In genomic region chr10:96427291-96427690, GRCh38 we compare ENCODE assay signal across 9 cellular contexts.
"Had no signal": no experiment of that assay in that cellular context is flagged by ENCODE, and none has a peak within 500 bp of the region (broad histone marks: within the 10 kb centered on the region; RNA-seq: fewer than 3 reads in every experiment).

No MANE protein-coding gene starts in this region.

- ATAC-seq: GM23338, K562 had no signal

- DNase-seq: H9, HCEC 1CT, IMR-90, KG1 had no signal

- FAIRE-seq: H1, H54, HTR-8/SVneo, K562 had no signal

- H2AFZ ChIP-seq: GM23338 had no signal

- H3K4me3 ChIP-seq: GM23338, K562 had no signal

- H3K4me2 ChIP-seq: GM23338 had no signal
